Comparison of ENCODE assay signal across 12 cellular contexts in genomic region chr3:56693750-56694149, GRCh38. TPM values are rescaled to one million over a fixed set of nuclear protein-coding genes. Genes with fewer than 3 reads are reported as not detected.
A peak's percentile ranks its signal among the peaks of the same experiment; 100 is the strongest.
DNase-seq lines count a peak whose midpoint lies in the region; ATAC-seq and TF ChIP-seq lines count a peak whose summit lies in the region.
"Had no signal": no experiment of that assay in that cellular context is flagged by ENCODE, and none has a peak within 500 bp of the region (broad histone marks: within the 10 kb centered on the region; RNA-seq: fewer than 3 reads in every experiment).

No MANE protein-coding gene starts in this region.

- DNase-seq in T-helper 1 cell (no peak), KBM-7 (peak; percentile 64), mucosa of gallbladder (ENCODE audit: low spot score) (peak; percentile 21), GM19238 (ENCODE audit: insufficient read length, low spot score) (no peak), osteocyte (ENCODE audit: extremely low spot score, unreplicated experiment) (no peak)
- DNase-seq: effector memory CD4-positive, alpha-beta T cell; hippocampal formation; NCI-H1417; NCI-H526 treated with DMSO at 0.1 percent for 48 hours had no signal

- no peaks in the 10 kb centered on the region for H3K9me3 Mint-ChIP-seq in T-helper 1 cell treated with Interleukin-12 subunit alpha and Interleukin-12 subunit beta and Interleukin-4 antibody, amounts not matched to agents 30 μg/mL and 1 μg/mL, for 36 hours
- H3K9me3 Mint-ChIP-seq in activated T-helper 17 cell treated with anti-CD3 and anti-CD28 coated beads, Interleukin-2, amount 50 U/mL, for 72 hours: no peaks in the 10 kb centered on the region
- H3K9me3 Mint-ChIP-seq in osteocyte (ENCODE audit: unreplicated experiment): no peaks in the 10 kb centered on the region

- peak overlapping the region; percentile 71 for H3K4me3 Mint-ChIP-seq in T-helper 1 cell treated with Interleukin-12 subunit alpha and Interleukin-12 subunit beta and Interleukin-4 antibody, amounts not matched to agents 30 μg/mL and 1 μg/mL, for 36 hours
- peak overlapping the region; percentile 58 for H3K4me3 Mint-ChIP-seq in activated T-helper 17 cell treated with anti-CD3 and anti-CD28 coated beads, Interleukin-2, amount 50 U/mL, for 72 hours
- H3K4me3 Mint-ChIP-seq in osteocyte (ENCODE audit: unreplicated experiment): no peak overlapping the region

- H3K4me1 Mint-ChIP-seq in T-helper 1 cell treated with Interleukin-12 subunit alpha and Interleukin-12 subunit beta and Interleukin-4 antibody, amounts not matched to agents 30 μg/mL and 1 μg/mL, for 36 hours (ENCODE audit: low read depth): peaks cover 34% of the 10 kb centered on the region
- peaks cover 30% of the 10 kb centered on the region for H3K4me1 Mint-ChIP-seq in activated T-helper 17 cell treated with anti-CD3 and anti-CD28 coated beads, Interleukin-2, amount 50 U/mL, for 72 hours
- no peaks in the 10 kb centered on the region for H3K4me1 Mint-ChIP-seq in osteocyte (ENCODE audit: unreplicated experiment)

- no peaks in the 10 kb centered on the region for H3K36me3 Mint-ChIP-seq in T-helper 1 cell treated with Interleukin-12 subunit alpha and Interleukin-12 subunit beta and Interleukin-4 antibody, amounts not matched to agents 30 μg/mL and 1 μg/mL, for 36 hours (ENCODE audit: low read depth)
- H3K36me3 Mint-ChIP-seq in activated T-helper 17 cell treated with anti-CD3 and anti-CD28 coated beads, Interleukin-2, amount 50 U/mL, for 72 hours (ENCODE audit: low read depth): no peaks in the 10 kb centered on the region
- no peaks in the 10 kb centered on the region for H3K36me3 Mint-ChIP-seq in osteocyte (ENCODE audit: unreplicated experiment)

- in situ Hi-C loops in KBM-7 (cut with MboI; ENCODE audit: low pct_unique_long_range_greater_than_20kb, low sequenced_read_pairs): no loop called here

- H3K27me3 Mint-ChIP-seq in T-helper 1 cell treated with Interleukin-12 subunit alpha and Interleukin-12 subunit beta and Interleukin-4 antibody, amounts not matched to agents 30 μg/mL and 1 μg/mL, for 36 hours (ENCODE audit: low read depth): no peaks in the 10 kb centered on the region
- H3K27me3 Mint-ChIP-seq in activated T-helper 17 cell treated with anti-CD3 and anti-CD28 coated beads, Interleukin-2, amount 50 U/mL, for 72 hours: no peaks in the 10 kb centered on the region
- peaks cover 10% of the 10 kb centered on the region for H3K27me3 Mint-ChIP-seq in osteocyte (ENCODE audit: unreplicated experiment)

- H3K27ac Mint-ChIP-seq in T-helper 1 cell treated with Interleukin-12 subunit alpha and Interleukin-12 subunit beta and Interleukin-4 antibody, amounts not matched to agents 30 μg/mL and 1 μg/mL, for 36 hours: peak overlapping the region; percentile 83
- no peak overlapping the region for H3K27ac Mint-ChIP-seq in activated T-helper 17 cell treated with anti-CD3 and anti-CD28 coated beads, Interleukin-2, amount 50 U/mL, for 72 hours
- H3K27ac Mint-ChIP-seq in osteocyte (ENCODE audit: unreplicated experiment): no peak overlapping the region

- ATAC-seq in activated T-helper 17 cell treated with anti-CD3 and anti-CD28 coated beads, Interleukin-2, amount 50 U/mL, for 72 hours (replicated peaks): no peak
- no peak for ATAC-seq in esophagus mucosa

- TF ChIP-seq CTCF in osteocyte (IDR thresholded peaks at IDR 0.05): no peak

RNA-seq across cellular contexts. Expression of gene TASOR, which starts 10.7 kb away (rescaled TPM):
- total RNA-seq in activated T-helper 17 cell treated with anti-CD3 and anti-CD28 coated beads, Interleukin-2, amount 50 U/mL, for 72 hours: 10 to 100 TPM; 55.0 to 62.5 TPM
- total RNA-seq in mucosa of gallbladder (58.4 TPM), osteocyte (60.2 and 65.9 TPM in 2 replicates), esophagus mucosa (30.0 TPM)

Comparison
In these comparisons a context has a peak if more than half of its experiments do, and no peak if none do; other contexts are left out.
1. DNase-seq: peak in KBM-7 (single experiment) and mucosa of gallbladder (single experiment); none in T-helper 1 cell (0 of 5), GM19238 (single experiment) and osteocyte (single experiment).